ENCODE assay signal across 8 cellular contexts in the genomic region with DNA sequence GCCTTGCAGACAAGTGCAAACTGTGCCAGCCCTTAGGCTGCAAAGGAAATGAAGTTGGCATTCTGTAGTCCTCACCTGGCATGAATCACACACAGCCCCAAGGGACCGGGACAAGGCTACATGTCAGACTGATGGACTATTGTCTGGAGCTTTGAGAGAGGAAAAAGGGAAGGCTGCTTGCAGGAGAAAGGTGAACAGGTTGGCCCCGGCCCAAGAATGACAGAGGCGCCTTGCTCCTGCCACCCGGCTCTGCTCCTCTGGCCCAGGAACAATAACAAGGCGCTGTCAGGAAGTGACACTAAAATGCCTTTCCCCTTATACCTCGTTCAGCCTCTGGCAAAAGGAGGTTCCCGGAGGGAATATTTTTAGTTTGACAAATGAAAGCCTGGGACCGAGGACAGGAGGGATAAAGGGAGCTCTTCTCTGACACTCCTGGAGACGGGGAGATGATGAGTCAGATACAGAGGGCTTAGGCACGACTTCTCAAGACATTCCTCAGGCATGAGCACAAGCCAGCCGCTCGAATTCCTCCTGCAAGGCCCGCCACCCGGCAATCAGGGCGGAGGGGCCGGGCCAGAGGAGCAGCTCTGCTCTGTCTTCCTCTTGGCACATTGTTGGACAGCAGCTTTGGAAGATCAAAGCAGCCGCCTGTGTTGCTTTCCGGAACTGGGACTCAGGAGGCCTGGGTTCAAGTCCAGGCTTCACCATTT.
DNase-seq lines count a peak whose midpoint lies in the region; ATAC-seq and TF ChIP-seq lines count a peak whose summit lies in the region.

No MANE protein-coding gene starts in this region.

- TF ChIP-seq CTCF in fibroblast of villous mesenchyme (IDR thresholded peaks at IDR 0.05; ENCODE audit: insufficient read depth, low read depth, low read length): no peak

- ATAC-seq in HG03280 (IDR thresholded peaks at IDR 0.05; ENCODE audit: unreplicated experiment) (no peak), GM19455 (IDR thresholded peaks at IDR 0.05; ENCODE audit: unreplicated experiment) (no peak), HG02884 (IDR thresholded peaks at IDR 0.05; ENCODE audit: unreplicated experiment) (no peak)

- in situ Hi-C loops in G401 (cut with HindIII; ENCODE audit: low sequenced_read_pairs): no loop called here

- intact Hi-C loops in posterior vena cava (cut with DNase I): no loop called here

- no peak overlapping the region for H3K4me3 ChIP-seq in fibroblast of villous mesenchyme (ENCODE audit: low read depth, low read length)

- DNase-seq in G401 (ENCODE audit: low spot score): peak; percentile 57
- DNase-seq in RKO (ENCODE audit: low spot score): peak; percentile 81
- peak; percentile 96 for DNase-seq in fibroblast of villous mesenchyme (ENCODE audit: low read depth)
- peak; percentile 93 for DNase-seq in posterior vena cava (ENCODE audit: low spot score)
- no peak for DNase-seq in CD1c-positive myeloid dendritic cell (ENCODE audit: extremely low spot score)
